1 cellular context compared by ENCODE assay signal in genomic region chr6:158255280-158255973, GRCh38.
A peak's percentile ranks its signal among the peaks of the same experiment; 100 is the strongest.
TF ChIP-seq lines count a peak whose summit lies in the region.

No MANE protein-coding gene starts in this region.

TF ChIP-seq in K562, 482 proteins besides CTCF, POLR2A, EP300 and RAD21:
- peak; percentile 28; the same call in 1 of the 2 replicates for TF ChIP-seq PKNOX1 (IDR thresholded peaks at IDR 0.05)
- 0 out of 2 replicates have a peak, but pooled peaks have one; percentile 49 for TF ChIP-seq ZFP91 (CRISPR knock-in tag; IDR thresholded peaks at IDR 0.05)
- TF ChIP-seq ATF3 (IDR thresholded peaks at IDR 0.05) = peak; percentile 44; the same call in 1 of the 2 replicates
- no peak for TF ChIP-seq ATF3 (CRISPR knock-in tag; conservative IDR thresholded peaks at IDR 0.05)
- TF ChIP-seq GABPB2 (CRISPR knock-in tag; conservative IDR thresholded peaks at IDR 0.05) = no peak
- TF ChIP-seq CHD1 (IDR thresholded peaks at IDR 0.05; ENCODE audit: low read length) = no peak
- no peak for TF ChIP-seq NR2F6 (CRISPR knock-in tag; IDR thresholded peaks at IDR 0.05)
- TF ChIP-seq USF1 (CRISPR knock-in tag; IDR thresholded peaks at IDR 0.05) = peak; percentile 64
- TF ChIP-seq ZZZ3 (IDR thresholded peaks at IDR 0.05) = no peak
- TF ChIP-seq USF2 (CRISPR knock-in tag; IDR thresholded peaks at IDR 0.05) = peak; percentile 63
- TF ChIP-seq MCM5 (IDR thresholded peaks at IDR 0.05; ENCODE audit: low read depth) = no peak
- 0 out of 4 replicates have a peak, but pooled peaks of 1 of the 2 experiments have one; percentile 14 for TF ChIP-seq MAZ (CRISPR knock-in tag; conservative IDR thresholded peaks at IDR 0.05 in 1 of 2, IDR thresholded peaks at IDR 0.05 in 1 of 2)
- TF ChIP-seq ZBTB26 (CRISPR knock-in tag; IDR thresholded peaks at IDR 0.05) = no peak
- no peak for TF ChIP-seq REST (CRISPR knock-in tag; IDR thresholded peaks at IDR 0.05; ENCODE audit: low read depth)
- TF ChIP-seq CEBPG (CRISPR knock-in tag; IDR thresholded peaks at IDR 0.05) = peak; percentile 76
- peak; percentile 58 to 72; a peak in 3 of 4 replicates for TF ChIP-seq CEBPG (tag; conservative IDR thresholded peaks at IDR 0.05 in 1 of 2, IDR thresholded peaks at IDR 0.05 in 1 of 2)
- no peak for TF ChIP-seq IRF2 (CRISPR knock-in tag; IDR thresholded peaks at IDR 0.05)
- TF ChIP-seq ZNF699 (CRISPR knock-in tag; IDR thresholded peaks at IDR 0.05; ENCODE audit: insufficient replicate concordance) = no peak
- TF ChIP-seq RBFOX2 (IDR thresholded peaks at IDR 0.05; ENCODE audit: low read depth, low read length) = no peak
- no peak for TF ChIP-seq PRMT5 (CRISPR knock-in tag; IDR thresholded peaks at IDR 0.05)
- TF ChIP-seq DPF2 (IDR thresholded peaks at IDR 0.05) = 0 out of 2 replicates have a peak, but pooled peaks have one; percentile 11
- TF ChIP-seq ZFX (CRISPR knock-in tag; IDR thresholded peaks at IDR 0.05) = no peak
- TF ChIP-seq HMBOX1 (IDR thresholded peaks at IDR 0.05) = peak; percentile 82
- TF ChIP-seq RBBP5 (IDR thresholded peaks at IDR 0.05; ENCODE audit: borderline replicate concordance, insufficient read depth, low read length, poor library complexity, severe bottlenecking) = no peak
- TF ChIP-seq ESRRA (IDR thresholded peaks at IDR 0.05; ENCODE audit: borderline replicate concordance, low read depth) = no peak
- TF ChIP-seq RAD51 (IDR thresholded peaks at IDR 0.05; ENCODE audit: borderline replicate concordance, low read depth) = peak; percentile 44; the same call in 1 of the 2 replicates
- no peak for TF ChIP-seq SRSF1 (IDR thresholded peaks at IDR 0.05; ENCODE audit: low read depth, low read length)
